ENCODE assay signal across 15 cellular contexts in the genomic region with DNA sequence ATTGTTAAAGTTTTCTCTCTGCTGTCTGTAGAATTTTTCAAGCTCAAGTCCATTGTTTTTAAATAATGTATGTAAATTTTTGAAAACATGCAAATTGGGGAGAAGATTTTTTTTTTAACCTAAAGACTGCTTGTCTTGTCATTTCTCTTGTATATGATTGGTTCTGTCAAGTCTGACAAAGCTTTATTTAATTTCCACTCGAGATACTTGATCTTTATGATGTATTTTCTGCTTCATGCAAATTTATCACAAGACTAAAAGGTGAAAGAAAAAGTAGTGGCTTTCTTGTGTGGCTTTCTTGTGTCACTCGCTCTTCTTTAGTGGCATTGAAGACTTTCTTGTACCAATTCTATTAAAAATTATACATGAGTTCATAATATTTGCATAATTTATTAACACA.
DNase-seq lines count a peak whose midpoint lies in the region; ATAC-seq and TF ChIP-seq lines count a peak whose summit lies in the region.
"Had no signal": no experiment of that assay in that cellular context is flagged by ENCODE, and none has a peak within 500 bp of the region (broad histone marks: within the 10 kb centered on the region; RNA-seq: fewer than 3 reads in every experiment).

No MANE protein-coding gene starts in this region.

- H4K20me1 ChIP-seq in neural progenitor cell (ENCODE audit: low read depth), result no peaks in the 10 kb centered on the region

- H3K4me3 ChIP-seq in endodermal cell (ENCODE audit: low read length), result no peak overlapping the region
- H3K4me3 ChIP-seq in neural progenitor cell, result no peak overlapping the region
- H3K4me3 ChIP-seq: A549, GM23248 had no signal

- peak overlapping the region; percentile 91 for H3K27ac ChIP-seq in endodermal cell (ENCODE audit: low read depth, low read length)
- peak overlapping the region; percentile 77 for H3K27ac ChIP-seq in neural progenitor cell
- H3K27ac ChIP-seq: 22Rv1, A549, C4-2B, GM23248 had no signal

- ATAC-seq in natural killer cell, result no peak
- no peak for ATAC-seq in HG02981 (IDR thresholded peaks at IDR 0.05; ENCODE audit: unreplicated experiment)
- ATAC-seq: A549 had no signal

- no peaks in the 10 kb centered on the region for H3K9me3 ChIP-seq in endodermal cell (ENCODE audit: control insufficient read depth, low read length)
- no peaks in the 10 kb centered on the region for H3K9me3 ChIP-seq in neural progenitor cell (ENCODE audit: low read depth)
- H3K9me3 ChIP-seq: A549, Caco-2 had no signal

- WGBS in endodermal cell (ENCODE audit: insufficient coverage in 1 of 2, insufficient read length in 1 of 2), 2 experiments, result 83 to 100% methylated on average over 1 of the region's 2 CpGs

- peak overlapping the region; percentile 69 for H3K4me2 ChIP-seq in neural progenitor cell
- H3K4me2 ChIP-seq: A549 had no signal

- H3K4me1 ChIP-seq in endodermal cell (ENCODE audit: control insufficient read depth, insufficient read depth, low read length) (peaks cover 12% of the 10 kb centered on the region), neural progenitor cell (peaks cover 35% of the 10 kb centered on the region)
- H3K4me1 ChIP-seq: A549, Caco-2 had no signal

- no peak overlapping the region for H3K4me3 Mint-ChIP-seq in endodermal cell
- no peak overlapping the region for H3K4me3 Mint-ChIP-seq in neural progenitor cell
- no peak overlapping the region for H3K4me3 Mint-ChIP-seq in natural killer cell
- H3K4me3 Mint-ChIP-seq: CD4-positive, alpha-beta T cell had no signal

- DNase-seq in NCI-H526 (lab: John Stamatoyannopoulos, UW) (peak; percentile 2 to 3), NCI-H526 treated with DMSO at 0.1 percent for 48 hours (lab: John Stamatoyannopoulos, UW) (no peak), endodermal cell (no peak), neural progenitor cell (ENCODE audit: low spot score) (no peak), NCI-H1105 treated with DMSO at 0.1 percent for 48 hours (lab: John Stamatoyannopoulos, UW) (no peak), natural killer cell (no peak)
- DNase-seq: AML-193; Caco-2; CD4-positive, alpha-beta T cell; GM23248; HCEC 1CT had no signal

- H3K36me3 ChIP-seq in endodermal cell (ENCODE audit: control insufficient read depth, insufficient read depth, low read length) (no peaks in the 10 kb centered on the region), neural progenitor cell (no peaks in the 10 kb centered on the region)

- peaks cover 29% of the 10 kb centered on the region for H3K4me1 Mint-ChIP-seq in endodermal cell
- H3K4me1 Mint-ChIP-seq in neural progenitor cell, result peaks cover 48% of the 10 kb centered on the region
- H3K4me1 Mint-ChIP-seq in natural killer cell, result no peaks in the 10 kb centered on the region

- H3K27me3 Mint-ChIP-seq in endodermal cell (ENCODE audit: insufficient read depth) (no peaks in the 10 kb centered on the region), neural progenitor cell (ENCODE audit: insufficient read depth, low read depth) (peaks cover 6% of the 10 kb centered on the region), natural killer cell (ENCODE audit: low read depth in 2 of 2) (no peaks in the 10 kb centered on the region)
- H3K27me3 Mint-ChIP-seq: CD4-positive, alpha-beta T cell had no signal

- H2AFZ ChIP-seq in neural progenitor cell (replicated peaks), result no peak overlapping the region
- H2AFZ ChIP-seq: GM23248 had no signal

- no peaks in the 10 kb centered on the region for H3K79me2 ChIP-seq in neural progenitor cell (ENCODE audit: low read depth)

- H3K36me3 Mint-ChIP-seq in endodermal cell (ENCODE audit: low read depth) (no peaks in the 10 kb centered on the region), neural progenitor cell (peaks cover 2% of the 10 kb centered on the region), natural killer cell (no peaks in the 10 kb centered on the region)

- no peak overlapping the region for H3K27ac Mint-ChIP-seq in endodermal cell
- H3K27ac Mint-ChIP-seq in neural progenitor cell, result peak overlapping the region; percentile 89
- no peak overlapping the region for H3K27ac Mint-ChIP-seq in natural killer cell
- H3K27ac Mint-ChIP-seq: CD4-positive, alpha-beta T cell had no signal

- H3K9ac ChIP-seq in endodermal cell (ENCODE audit: extremely low read depth, low read length, poor library complexity, severe bottlenecking) (no peak overlapping the region), neural progenitor cell (no peak overlapping the region)
- H3K9ac ChIP-seq: GM23248 had no signal

- H3K27me3 ChIP-seq in endodermal cell (ENCODE audit: control insufficient read depth, insufficient read depth, low read length, poor library complexity, severe bottlenecking) (no peaks in the 10 kb centered on the region), neural progenitor cell (no peaks in the 10 kb centered on the region)

- intact Hi-C loops in natural killer cell (cut with micrococcal nuclease), result no loop called here

- peaks cover 17% of the 10 kb centered on the region for H3F3A ChIP-seq in neural progenitor cell (ENCODE audit: low read depth)

- H3K9me3 Mint-ChIP-seq in endodermal cell (no peaks in the 10 kb centered on the region), neural progenitor cell (peaks cover 2% of the 10 kb centered on the region), natural killer cell (peaks cover 2% of the 10 kb centered on the region in 2 donors)
- H3K9me3 Mint-ChIP-seq: CD4-positive, alpha-beta T cell had no signal

- TF ChIP-seq CTCF in endodermal cell (conservative IDR thresholded peaks at IDR 0.05) (no peak), neural progenitor cell (IDR thresholded peaks at IDR 0.05) (no peak), natural killer cell (IDR thresholded peaks at IDR 0.05) (no peak)

Comparison
In these comparisons a context has a peak if more than half of its experiments do, and no peak if none do; other contexts are left out.
1. DNase-seq: peak in NCI-H526 (2 of 2); none in NCI-H526 treated with DMSO at 0.1 percent for 48 hours (single experiment), endodermal cell (single experiment), neural progenitor cell (single experiment), NCI-H1105 treated with DMSO at 0.1 percent for 48 hours (single experiment) and natural killer cell (single experiment).